In the genomic region with DNA sequence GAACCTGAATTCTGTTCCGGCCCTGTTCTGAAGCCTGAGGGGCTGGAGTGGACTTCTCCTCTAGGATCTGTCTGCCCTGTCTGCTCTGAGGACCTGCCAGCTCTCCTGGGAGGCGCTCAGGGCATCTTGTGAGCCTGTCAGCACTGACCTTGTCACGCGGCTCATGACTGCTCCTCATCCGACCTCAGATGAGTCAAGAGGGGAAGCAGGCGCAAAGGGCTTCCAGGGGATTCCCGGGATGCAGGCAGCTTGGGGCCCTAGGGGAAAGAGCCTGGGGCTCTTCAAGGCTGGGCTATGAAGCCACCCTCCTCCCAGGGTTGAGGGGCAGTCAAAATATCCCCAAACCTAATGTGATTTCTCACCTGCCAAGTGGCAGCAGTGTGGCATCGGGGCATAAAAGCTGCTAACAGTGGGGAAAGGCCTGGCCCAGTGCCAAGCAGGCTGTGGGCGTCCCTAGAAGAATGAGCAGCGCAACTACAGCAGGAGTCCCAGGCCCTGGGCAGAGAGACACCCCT, we compare ENCODE assay signal across 8 cellular contexts. TPM values are rescaled to one million over a fixed set of nuclear protein-coding genes. Genes with fewer than 3 reads are reported as not detected.
DNase-seq lines count a peak whose midpoint lies in the region; ATAC-seq, FAIRE-seq and TF ChIP-seq lines count a peak whose summit lies in the region.

No MANE protein-coding gene starts in this region.

- H3K9me3 ChIP-seq in H1 (ENCODE audit: insufficient read depth in 2 of 2, low read depth in 1 of 2, low read length in 1 of 2): no peaks in the 10 kb centered on the region

- TF ChIP-seq RAD21 in H1 (IDR thresholded peaks at IDR 0.05 in 1 of 2, conservative IDR thresholded peaks at IDR 0.05 in 1 of 2; ENCODE audit: low read depth in 2 of 2, low read length in 2 of 2): no peak

- H3K4me1 ChIP-seq in H1 (replicated peaks in 1 of 4; ENCODE audit: control insufficient read depth in 3 of 4, insufficient read depth in 4 of 4, low read length in 3 of 4): peaks cover 0 to 4% (median 0%) of the 10 kb centered on the region in 4 experiments; a peak in 2 of 7 replicates

- H3K14ac ChIP-seq in H1 (ENCODE audit: insufficient read length): no peak overlapping the region

- H3K36me3 Mint-ChIP-seq in Calu3 (ENCODE audit: insufficient read depth, unreplicated experiment): no peaks in the 10 kb centered on the region
- no peaks in the 10 kb centered on the region for H3K36me3 Mint-ChIP-seq in naive B cell
- no peaks in the 10 kb centered on the region for H3K36me3 Mint-ChIP-seq in endothelial cell (ENCODE audit: low read depth, unreplicated experiment)

- H2BK120ac ChIP-seq in H1 (replicated peaks; ENCODE audit: low read depth, low read length): no peak overlapping the region

- POLR2A ChIA-PET in H1 (lab: Charles Lee; ENCODE audit: partially characterized antibody): interaction anchor here (0.8 to 3.4 kb wide), 7 partner anchors 10 to 77 kb away, joined by 3 to 18 read pairs (median 3); a partner anchor contains a TSS

- H3K36me3 ChIP-seq in H1 (ENCODE audit: control insufficient read depth in 2 of 4, insufficient read depth in 4 of 4, low read length in 3 of 4): no peaks in the 10 kb centered on the region

- no peaks in the 10 kb centered on the region for H3K79me1 ChIP-seq in H1 (ENCODE audit: low read depth, low read length)

- H3K18ac ChIP-seq in H1 (ENCODE audit: extremely low read depth, low read length): no peak overlapping the region; the same call in 1 of the 2 replicates

- H3K27ac Mint-ChIP-seq in Calu3 (ENCODE audit: unreplicated experiment) (peak overlapping the region; percentile 1), naive B cell (peak overlapping the region in 5 of 6 donors; percentile 56 to 82 (median 63)), endothelial cell (ENCODE audit: unreplicated experiment) (no peak overlapping the region)

- no peak overlapping the region for H2AK5ac ChIP-seq in H1 (ENCODE audit: low read depth, low read length)

- H3K56ac ChIP-seq in H1 (replicated peaks; ENCODE audit: insufficient read length, low read depth, low read length): no peak overlapping the region

- no peaks in the 10 kb centered on the region for H3K23me2 ChIP-seq in H1 (ENCODE audit: low read depth, low read length)

- H3K23ac ChIP-seq in H1 (ENCODE audit: insufficient read length): no peak overlapping the region

- CTCF ChIA-PET in Calu3 (lab: Charles Lee) (no interaction called here), H1 (lab: Charles Lee; ENCODE audit: partially characterized antibody) (interaction anchor here (1.1 to 5.3 kb wide), 4 partner anchors 15 to 52 kb away, joined by 3 to 22 read pairs (median 4); no protein-coding TSS in a partner anchor)

- H4K91ac ChIP-seq in H1 (replicated peaks; ENCODE audit: insufficient read length, low read length): peak overlapping the region; percentile 26

- peaks cover 13% of the 10 kb centered on the region for H3K4me1 Mint-ChIP-seq in Calu3 (ENCODE audit: low read depth, unreplicated experiment)
- H3K4me1 Mint-ChIP-seq in naive B cell: peaks cover 15 to 34% (median 23%) of the 10 kb centered on the region in 3 donors
- peaks cover 10% of the 10 kb centered on the region for H3K4me1 Mint-ChIP-seq in endothelial cell (ENCODE audit: unreplicated experiment)

- no peak overlapping the region for H2BK15ac ChIP-seq in H1 (ENCODE audit: low read length)

- H4K8ac ChIP-seq in H1 (ENCODE audit: extremely low read depth, insufficient read depth, low read length): no peak overlapping the region

- intact Hi-C loops in Calu3 (cut with micrococcal nuclease; ENCODE audit: unreplicated experiment): no loop called here

- no TSS peak for BruUV-seq in Calu3 (replicated peaks; lab: Mats Ljungman, UMichigan)

- no peak overlapping the region for H3K4me2 ChIP-seq in H1 (ENCODE audit: insufficient read depth in 1 of 2, low read depth in 2 of 2, low read length in 2 of 2)

- H4K5ac ChIP-seq in H1 (ENCODE audit: insufficient read length, low read depth, low read length): no peak overlapping the region

- no peak for TF ChIP-seq CTCF in Calu3 (IDR thresholded peaks at IDR 0.05; ENCODE audit: unreplicated experiment)
- TF ChIP-seq CTCF in H1 (IDR thresholded peaks at IDR 0.05; ENCODE audit: control extremely low read depth in 1 of 3, insufficient read depth in 1 of 3, low read depth in 1 of 3, low read length in 3 of 3): no peak
- TF ChIP-seq CTCF in endothelial cell (IDR thresholded peaks at IDR 0.05; ENCODE audit: unreplicated experiment): no peak

- ATAC-seq in GM21515 (IDR thresholded peaks at IDR 0.05; ENCODE audit: unreplicated experiment): peak; percentile 43
- peak; percentile 45 to 51 for ATAC-seq in naive B cell (ENCODE audit: low read depth in 2 of 2)

- no peaks in the 10 kb centered on the region for H3K27me3 ChIP-seq in H1 (replicated peaks in 1 of 4; ENCODE audit: control insufficient read depth in 3 of 4, extremely low read depth in 1 of 4, insufficient read depth in 3 of 4, low read length in 3 of 4)

- no peak overlapping the region for H3K4ac ChIP-seq in H1 (replicated peaks; ENCODE audit: insufficient read length, low read depth, low read length)

- no peak overlapping the region for H3K9ac ChIP-seq in H1 (replicated peaks in 1 of 4; ENCODE audit: extremely low read depth in 1 of 4, low read depth in 3 of 4, low read length in 3 of 4)

- no peaks in the 10 kb centered on the region for H3K27me3 Mint-ChIP-seq in Calu3 (ENCODE audit: unreplicated experiment)
- H3K27me3 Mint-ChIP-seq in naive B cell: no peaks in the 10 kb centered on the region
- H3K27me3 Mint-ChIP-seq in endothelial cell (ENCODE audit: unreplicated experiment): peaks cover 5% of the 10 kb centered on the region

- no peak for TF ChIP-seq EP300 in H1 (IDR thresholded peaks at IDR 0.05; ENCODE audit: borderline replicate concordance in 1 of 2, low read depth in 2 of 2, low read length in 2 of 2)

- no peaks in the 10 kb centered on the region for H3K9me3 Mint-ChIP-seq in Calu3 (ENCODE audit: low read depth, unreplicated experiment)
- no peaks in the 10 kb centered on the region for H3K9me3 Mint-ChIP-seq in naive B cell
- no peaks in the 10 kb centered on the region for H3K9me3 Mint-ChIP-seq in endothelial cell (ENCODE audit: unreplicated experiment)

- no peak overlapping the region for H2BK20ac ChIP-seq in H1 (ENCODE audit: low read length)

- H3K4me3 Mint-ChIP-seq in Calu3 (ENCODE audit: low read depth, unreplicated experiment): no peak overlapping the region
- peak overlapping the region in 3 of 8 donors; percentile 7 to 57 (median 51) for H3K4me3 Mint-ChIP-seq in naive B cell
- H3K4me3 Mint-ChIP-seq in endothelial cell (ENCODE audit: unreplicated experiment): no peak overlapping the region

- FAIRE-seq in H1 (lab: Jason Lieb, UNC): no peak

- no peak overlapping the region for H3K27ac ChIP-seq in H1 (ENCODE audit: low read depth, low read length)

- H4K20me1 ChIP-seq in H1 (replicated peaks in 1 of 2; ENCODE audit: control insufficient read depth in 1 of 2, insufficient read depth in 2 of 2, low read length in 2 of 2): no peaks in the 10 kb centered on the region

- no peak overlapping the region for H2BK12ac ChIP-seq in H1 (ENCODE audit: low read depth, low read length)

- H2AFZ ChIP-seq in H1 (ENCODE audit: low read length): no peak overlapping the region

- no peaks in the 10 kb centered on the region for H3K79me2 ChIP-seq in H1 (ENCODE audit: control insufficient read depth in 1 of 2, insufficient read depth in 2 of 2, low read length in 2 of 2)

- no peak overlapping the region for H2BK5ac ChIP-seq in H1 (ENCODE audit: low read depth, low read length)

- H3K4me3 ChIP-seq in H1 (ENCODE audit: extremely low read depth in 1 of 4, insufficient read depth in 2 of 4, low read depth in 3 of 4, low read length in 4 of 4): no peak overlapping the region

- 79% methylated on average over 10 of the region's 10 CpGs; no CpG with 5 or more reads in 1 of the 2 experiments for WGBS in H1 (ENCODE audit: extremely low coverage in 1 of 2, insufficient coverage in 1 of 2, insufficient read length in 1 of 2, insufficient replicate concordance in 2 of 2, low coverage in 1 of 2, low lambda C conversion rate in 2 of 2, missing lambda C conversion rate in 1 of 2), 2 experiments

- no peak for TF ChIP-seq POLR2A in H1 (IDR thresholded peaks at IDR 0.05; ENCODE audit: control extremely low read depth in 1 of 2, low read depth in 2 of 2, low read length in 2 of 2)

- DNase-seq in Calu3 (peak; percentile 63), NCI-H1105 (lab: John Stamatoyannopoulos, UW) (peak; percentile 53), H1 (ENCODE audit: low read depth in 1 of 2, low spot score in 2 of 2) (no peak), naive B cell (no peak), stromal cell of bone marrow (ENCODE audit: low read depth) (peak; percentile 85), endothelial cell (ENCODE audit: low spot score) (no peak)
- peak; percentile 92 for DNase-seq in activated CD8-positive, alpha-beta memory T cell treated with anti-CD3 and anti-CD28 coated beads for 24 hours

RNA-seq across cellular contexts. Expression of a gene that starts 27.6 kb away (rescaled TPM):
- total RNA-seq in Calu3 (2022) (0.37 and 0.42 TPM in 2 replicates), endothelial cell (ENCODE audit: unreplicated experiment) (6.9 TPM)
- total RNA-seq in H1 (2021; fragmentation: NEBNext Ultra II Directional; extraction: Animal tissue kit (Norgen Biotek cat#: 25700)): 5.0 and 5.7 TPM in 2 replicates
- polyA plus RNA-seq in H1 (2011; rRNA removed) (4.1 and 6.8 TPM in 2 replicates), naive B cell (ENCODE audit: low read depth in 6 of 6) (1 to 10 TPM in 3 of 6 donors, under 1 TPM in 2, not detected in 1; 0.14 to 3.3 (median 1.3) TPM)
- 5.8 TPM for polyA plus RNA-seq in H1 (2011; cell fraction: cytosol; rRNA removed)
- polyA plus RNA-seq in H1 (2011; cell fraction: nucleus; rRNA removed): 24.6 TPM
- polyA plus RNA-seq in H1 (2012, experiment 1 of 2): 3.7 to 5.5 TPM (median 4.6 TPM) in 4 replicates
- polyA plus RNA-seq in H1 (2012, experiment 2 of 2): 1.8 TPM
- 2.9 TPM for polyA plus RNA-seq in H1 (2013, experiment 1 of 2)
- 3.0 TPM for polyA plus RNA-seq in H1 (2013, experiment 2 of 2)
- 7.9 and 11.9 TPM in 2 replicates for polyA minus RNA-seq in H1 (2011; rRNA and poly(A)+ RNA removed)
- 3.4 TPM for polyA minus RNA-seq in H1 (2011; cell fraction: cytosol; rRNA and poly(A)+ RNA removed)
- polyA minus RNA-seq in H1 (2011; cell fraction: nucleus; rRNA and poly(A)+ RNA removed): 20.7 TPM

RNA-seq across cellular contexts. Expression of a gene that starts 42.3 kb away (rescaled TPM):
- 2.0 and 2.4 TPM in 2 replicates for total RNA-seq in Calu3 (2022)
- 20.1 and 20.3 TPM in 2 replicates for total RNA-seq in H1 (2021; fragmentation: NEBNext Ultra II Directional; extraction: Animal tissue kit (Norgen Biotek cat#: 25700))
- polyA plus RNA-seq in H1 (2011; rRNA removed): 16.9 and 19.7 TPM in 2 replicates
- polyA plus RNA-seq in H1 (2011; cell fraction: cytosol; rRNA removed): 16.6 TPM
- 31.1 TPM for polyA plus RNA-seq in H1 (2011; cell fraction: nucleus; rRNA removed)
- polyA plus RNA-seq in H1 (2012, experiment 1 of 2): 18.9 to 22.4 TPM (median 21.2 TPM) in 4 replicates
- polyA plus RNA-seq in H1 (2012, experiment 2 of 2): 20.6 TPM
- 12.5 TPM for polyA plus RNA-seq in H1 (2013, experiment 1 of 2)
- polyA plus RNA-seq in H1 (2013, experiment 2 of 2): 12.7 TPM
- 13.3 and 19.6 TPM in 2 replicates for polyA minus RNA-seq in H1 (2011; rRNA and poly(A)+ RNA removed)
- 14.6 TPM for polyA minus RNA-seq in H1 (2011; cell fraction: cytosol; rRNA and poly(A)+ RNA removed)
- 11.1 TPM for polyA minus RNA-seq in H1 (2011; cell fraction: nucleus; rRNA and poly(A)+ RNA removed)
- 10 to 100 TPM in 5 of 6 donors, 1 to 10 TPM in 1; 9.7 to 20.7 (median 14.4) TPM for polyA plus RNA-seq in naive B cell (ENCODE audit: low read depth in 6 of 6)
- 33.4 TPM for total RNA-seq in endothelial cell (ENCODE audit: unreplicated experiment)

RNA-seq across cellular contexts. Expression of a gene that starts 58.6 kb away (rescaled TPM):
- total RNA-seq in Calu3 (2022): 33.9 and 51.5 TPM in 2 replicates
- 136 and 138 TPM in 2 replicates for total RNA-seq in H1 (2021; fragmentation: NEBNext Ultra II Directional; extraction: Animal tissue kit (Norgen Biotek cat#: 25700))
- 73.3 and 109 TPM in 2 replicates for polyA plus RNA-seq in H1 (2011; rRNA removed)
- 187 TPM for polyA plus RNA-seq in H1 (2011; cell fraction: cytosol; rRNA removed)
- polyA plus RNA-seq in H1 (2011; cell fraction: nucleus; rRNA removed): 354 TPM
- 86.6 to 119 TPM (median 110 TPM) in 4 replicates for polyA plus RNA-seq in H1 (2012, experiment 1 of 2)
- polyA plus RNA-seq in H1 (2012, experiment 2 of 2): 48.2 TPM
- polyA plus RNA-seq in H1 (2013, experiment 1 of 2): 97.6 TPM
- polyA plus RNA-seq in H1 (2013, experiment 2 of 2): 85.4 TPM
- polyA minus RNA-seq in H1 (2011; rRNA and poly(A)+ RNA removed): 36.6 and 38.3 TPM in 2 replicates
- 57.2 TPM for polyA minus RNA-seq in H1 (2011; cell fraction: cytosol; rRNA and poly(A)+ RNA removed)
- 83.5 TPM for polyA minus RNA-seq in H1 (2011; cell fraction: nucleus; rRNA and poly(A)+ RNA removed)
- polyA plus RNA-seq in naive B cell (ENCODE audit: low read depth in 6 of 6): under 1 TPM in 3 of 6 donors, not detected in 3; 0.24 to 0.62 (median 0.45) TPM
- 4.8 TPM for total RNA-seq in endothelial cell (ENCODE audit: unreplicated experiment)

Comparison
In these comparisons a context has a peak if more than half of its experiments do, and no peak if none do; other contexts are left out.
1. DNase-seq: peak in Calu3 (single experiment), NCI-H1105 (single experiment), activated CD8-positive, alpha-beta memory T cell treated with anti-CD3 and anti-CD28 coated beads for 24 hours (single experiment) and stromal cell of bone marrow (single experiment); none in H1 (0 of 2), naive B cell (single experiment) and endothelial cell (single experiment).